1 cellular context compared by ENCODE assay signal in genomic region chr1:116405241-116406135, GRCh38.
A peak's percentile ranks its signal among the peaks of the same experiment; 100 is the strongest.
TF ChIP-seq lines count a peak whose summit lies in the region.

No MANE protein-coding gene starts in this region.

TF ChIP-seq in K562, 482 proteins besides CTCF, POLR2A, EP300 and RAD21 (continued from another document):
- no peak for TF ChIP-seq TRIM25 (IDR thresholded peaks at IDR 0.05; ENCODE audit: borderline replicate concordance)
- no peak; the same call in 1 of the 2 replicates for TF ChIP-seq CREB1 (IDR thresholded peaks at IDR 0.05)
- peak; percentile 48; the same call in 1 of the 2 replicates for TF ChIP-seq CREB1 (CRISPR knock-in tag; IDR thresholded peaks at IDR 0.05)
- TF ChIP-seq ID3 (CRISPR knock-in tag; IDR thresholded peaks at IDR 0.05), result no peak
- TF ChIP-seq ID3 (tag; IDR thresholded peaks at IDR 0.05), result 0 out of 2 replicates have a peak, but pooled peaks have one; percentile 29
- TF ChIP-seq RNF219 (CRISPR knock-in tag; IDR thresholded peaks at IDR 0.05), result no peak
- peak; percentile 53 for TF ChIP-seq SUPT5H (IDR thresholded peaks at IDR 0.05)
- no peak for TF ChIP-seq ETV5 (CRISPR knock-in tag; IDR thresholded peaks at IDR 0.05; ENCODE audit: low read depth)
- no peak for TF ChIP-seq POLR3G (IDR thresholded peaks at IDR 0.05; ENCODE audit: extremely low read depth, insufficient read length, insufficient replicate concordance)
- no peak for TF ChIP-seq BRD4 (IDR thresholded peaks at IDR 0.05)
- TF ChIP-seq E2F4 (CRISPR knock-in tag; IDR thresholded peaks at IDR 0.05; ENCODE audit: low read depth), result no peak
- TF ChIP-seq RREB1 (CRISPR knock-in tag; IDR thresholded peaks at IDR 0.05), result no peak
- peak; percentile 76 for TF ChIP-seq FOSL1 (tag; conservative IDR thresholded peaks at IDR 0.05)
- TF ChIP-seq MTF1 (CRISPR knock-in tag; IDR thresholded peaks at IDR 0.05; ENCODE audit: borderline replicate concordance), result no peak
- TF ChIP-seq JUND (IDR thresholded peaks at IDR 0.05; ENCODE audit: borderline replicate concordance, low read depth, low read length), result 0 out of 2 replicates have a peak, but pooled peaks have one; percentile 28
- TF ChIP-seq JUND (tag; IDR thresholded peaks at IDR 0.05; ENCODE audit: borderline replicate concordance, low read depth, low read length), result no peak; the same call in 2 of the 3 replicates
- TF ChIP-seq MYNN (IDR thresholded peaks at IDR 0.05), result 0 out of 2 replicates have a peak, but pooled peaks have one; percentile 18
- TF ChIP-seq MYNN (CRISPR knock-in tag; IDR thresholded peaks at IDR 0.05), result no peak
- peak; percentile 4; the same call in 1 of the 2 replicates for TF ChIP-seq C11orf30 (IDR thresholded peaks at IDR 0.05; ENCODE audit: low read depth)
- no peak for TF ChIP-seq PHF8 (IDR thresholded peaks at IDR 0.05; ENCODE audit: borderline replicate concordance, low read length)
- 0 out of 4 replicates have a peak, but pooled peaks of 1 of the 2 experiments have one; percentile 37 for TF ChIP-seq NRF1 (conservative IDR thresholded peaks at IDR 0.05 in 1 of 2, IDR thresholded peaks at IDR 0.05 in 1 of 2)
- no peak for TF ChIP-seq HLTF (IDR thresholded peaks at IDR 0.05)
- no peak for TF ChIP-seq E2F3 (CRISPR knock-in tag; IDR thresholded peaks at IDR 0.05)
- no peak for TF ChIP-seq RAD51 (IDR thresholded peaks at IDR 0.05; ENCODE audit: borderline replicate concordance, low read depth)
